1 cellular context compared by ENCODE assay signal in the genomic region with DNA sequence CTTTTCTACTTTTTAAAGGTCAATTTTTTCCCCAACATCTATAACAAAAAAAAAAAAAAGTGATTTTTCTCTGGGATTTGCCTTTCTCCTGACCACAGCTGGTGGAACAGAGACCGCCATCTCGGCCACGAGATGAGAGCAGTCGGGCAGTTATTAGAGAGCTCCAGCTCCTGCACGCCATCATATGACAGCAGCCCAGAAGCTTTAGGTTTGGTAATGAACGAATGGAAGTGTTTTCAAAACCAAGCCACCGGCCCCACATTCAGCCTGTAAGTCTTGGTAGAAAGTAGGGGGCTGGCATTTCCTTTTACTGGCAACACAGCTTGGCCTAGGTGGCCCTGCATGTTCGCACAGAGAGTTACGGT.
TF ChIP-seq lines count a peak whose summit lies in the region.

No MANE protein-coding gene starts in this region.

TF ChIP-seq in SK-N-SH, 30 proteins besides CTCF, POLR2A, EP300 and RAD21 (continued from another document):
- TF ChIP-seq REST (IDR thresholded peaks at IDR 0.05; ENCODE audit: low read depth, low read length) = no peak
- no peak for TF ChIP-seq SIN3A (IDR thresholded peaks at IDR 0.05; ENCODE audit: borderline replicate concordance, low read depth, low read length)
- TF ChIP-seq FOXJ3 (CRISPR knock-in tag; IDR thresholded peaks at IDR 0.05) = no peak
- TF ChIP-seq RFX5 (IDR thresholded peaks at IDR 0.05; ENCODE audit: low read length) = no peak
- TF ChIP-seq, protein P1, sequence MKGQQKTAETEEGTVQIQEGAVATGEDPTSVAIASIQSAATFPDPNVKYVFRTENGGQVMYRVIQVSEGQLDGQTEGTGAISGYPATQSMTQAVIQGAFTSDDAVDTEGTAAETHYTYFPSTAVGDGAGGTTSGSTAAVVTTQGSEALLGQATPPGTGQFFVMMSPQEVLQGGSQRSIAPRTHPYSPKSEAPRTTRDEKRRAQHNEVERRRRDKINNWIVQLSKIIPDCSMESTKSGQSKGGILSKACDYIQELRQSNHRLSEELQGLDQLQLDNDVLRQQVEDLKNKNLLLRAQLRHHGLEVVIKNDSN (IDR thresholded peaks at IDR 0.05; ENCODE audit: borderline replicate concordance, low read depth) = no peak
- no peak for TF ChIP-seq NRF1 (IDR thresholded peaks at IDR 0.05; ENCODE audit: low read depth, low read length)
- TF ChIP-seq, protein P2, sequence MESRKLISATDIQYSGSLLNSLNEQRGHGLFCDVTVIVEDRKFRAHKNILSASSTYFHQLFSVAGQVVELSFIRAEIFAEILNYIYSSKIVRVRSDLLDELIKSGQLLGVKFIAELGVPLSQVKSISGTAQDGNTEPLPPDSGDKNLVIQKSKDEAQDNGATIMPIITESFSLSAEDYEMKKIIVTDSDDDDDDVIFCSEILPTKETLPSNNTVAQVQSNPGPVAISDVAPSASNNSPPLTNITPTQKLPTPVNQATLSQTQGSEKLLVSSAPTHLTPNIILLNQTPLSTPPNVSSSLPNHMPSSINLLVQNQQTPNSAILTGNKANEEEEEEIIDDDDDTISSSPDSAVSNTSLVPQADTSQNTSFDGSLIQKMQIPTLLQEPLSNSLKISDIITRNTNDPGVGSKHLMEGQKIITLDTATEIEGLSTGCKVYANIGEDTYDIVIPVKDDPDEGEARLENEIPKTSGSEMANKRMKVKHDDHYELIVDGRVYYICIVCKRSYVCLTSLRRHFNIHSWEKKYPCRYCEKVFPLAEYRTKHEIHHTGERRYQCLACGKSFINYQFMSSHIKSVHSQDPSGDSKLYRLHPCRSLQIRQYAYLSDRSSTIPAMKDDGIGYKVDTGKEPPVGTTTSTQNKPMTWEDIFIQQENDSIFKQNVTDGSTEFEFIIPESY (IDR thresholded peaks at IDR 0.05; ENCODE audit: borderline replicate concordance, low read depth) = no peak
- no peak for TF ChIP-seq GABPA (IDR thresholded peaks at IDR 0.05; ENCODE audit: low read depth)
- TF ChIP-seq TEAD4 (IDR thresholded peaks at IDR 0.05; ENCODE audit: borderline replicate concordance, insufficient read depth) = no peak
- no peak for TF ChIP-seq TAF1 (IDR thresholded peaks at IDR 0.05; ENCODE audit: borderline replicate concordance, low read depth, low read length)
- TF ChIP-seq YY1 (IDR thresholded peaks at IDR 0.05; ENCODE audit: low read depth) = no peak
- no peak for TF ChIP-seq FOXM1 (IDR thresholded peaks at IDR 0.05; ENCODE audit: low read depth)
